In genomic region chr11:47642099-47642855, GRCh38 we compare ENCODE assay signal across 8 cellular contexts. TPM values are rescaled to one million over a fixed set of nuclear protein-coding genes. Genes with fewer than 3 reads are reported as not detected.
DNase-seq lines count a peak whose midpoint lies in the region; ATAC-seq and TF ChIP-seq lines count a peak whose summit lies in the region.

MTCH2 (minus strand) TSS chr11:47642559; CDS start chr11:47642465, 94 bp downstream.

- intact Hi-C loops in activated CD4-positive, alpha-beta memory T cell treated with anti-CD3 and anti-CD28 coated beads for 36 hours (cut with micrococcal nuclease): loop anchor here (1.0 to 2.0 kb wide), 7 partner anchors 21 to 465 kb away; partner anchors contain the start of genes AGBL2, ARFGAP2, FNBP4 and NDUFS3
- intact Hi-C loops in dorsolateral prefrontal cortex (cut with DNase I): loop anchor here (1.0 to 10.0 kb wide), 4 partner anchors 125 to 209 kb away; partner anchors contain the start of genes FNBP4 (in 2 of the 2) and NUP160 (in 1 of the 2)
- intact Hi-C loops in lower leg skin (cut with DNase I; ENCODE audit: low total_unique reads): no loop called here

- H3K4me3 ChIP-seq in dorsolateral prefrontal cortex: peak within 1 kb of the TSS; percentile 35 to 100 (median 92)
- H3K4me3 ChIP-seq in lower leg skin (ENCODE audit: low read depth, poor library complexity, severe bottlenecking): peak within 1 kb of the TSS; percentile 57

- no peak for TF ChIP-seq POLR2A in lower leg skin (IDR thresholded peaks at IDR 0.05)

- H3K27me3 ChIP-seq in dorsolateral prefrontal cortex: no peaks in the 10 kb centered on the region

- peaks cover 14% of the 10 kb centered on the region for H3K36me3 Mint-ChIP-seq in activated CD4-positive, alpha-beta memory T cell treated with anti-CD3 and anti-CD28 coated beads for 36 hours

- peak within 1 kb of the TSS; percentile 94 for H3K4me3 Mint-ChIP-seq in activated CD4-positive, alpha-beta memory T cell treated with anti-CD3 and anti-CD28 coated beads for 36 hours

- POLR2A ChIA-PET in activated CD4-positive, alpha-beta memory T cell treated with anti-CD3 and anti-CD28 coated beads for 36 hours (lab: Charles Lee): interaction anchor here (1.1 to 1.8 kb wide), 3 partner anchors 62 to 124 kb away, joined by 3 to 6 read pairs (median 4); partner anchors contain the start of gene AGBL2

- no peaks in the 10 kb centered on the region for H3K9me3 Mint-ChIP-seq in activated CD4-positive, alpha-beta memory T cell treated with anti-CD3 and anti-CD28 coated beads for 36 hours

- peak within 1 kb of the TSS; percentile 89 for H3K27ac Mint-ChIP-seq in activated CD4-positive, alpha-beta memory T cell treated with anti-CD3 and anti-CD28 coated beads for 36 hours

- ATAC-seq in GM19438 (IDR thresholded peaks at IDR 0.05; ENCODE audit: low read depth, unreplicated experiment) (peak; percentile 90), HG03575 (IDR thresholded peaks at IDR 0.05; ENCODE audit: extremely low read depth, insufficient number of reproducible peaks, low FRiP score, unreplicated experiment) (peak; percentile 82)

- peak; percentile 17 to 87 (median 61) for TF ChIP-seq CTCF in dorsolateral prefrontal cortex (IDR thresholded peaks at IDR 0.05 in 54 of 56, conservative IDR thresholded peaks at IDR 0.05 in 2 of 56; ENCODE audit: low read depth in 1 of 56, partially characterized antibody in 56 of 56)
- no peak for TF ChIP-seq CTCF in lower leg skin (IDR thresholded peaks at IDR 0.05)

- H3K27me3 Mint-ChIP-seq in activated CD4-positive, alpha-beta memory T cell treated with anti-CD3 and anti-CD28 coated beads for 36 hours: no peaks in the 10 kb centered on the region

- WGBS in lower leg skin, 2 donors: 0% methylated on average over 48 to 68 of the region's 78 CpGs

- peak; percentile 98 for DNase-seq in CD1c-positive myeloid dendritic cell (ENCODE audit: extremely low spot score)
- DNase-seq in NCI-H82 (lab: John Stamatoyannopoulos, UW): peak; percentile 96
- DNase-seq in activated CD4-positive, alpha-beta memory T cell treated with anti-CD3 and anti-CD28 coated beads for 36 hours: peak; percentile 98
- peak; percentile 84 to 95 (median 93) for DNase-seq in dorsolateral prefrontal cortex
- peak; percentile 96 to 99 for DNase-seq in lower leg skin (ENCODE audit: low spot score in 2 of 2)
- DNase-seq in stimulated activated CD4-positive, alpha-beta T cell treated with anti-CD3 and anti-CD28 coated beads, Interleukin-4, amount 100 ng/mL, for 48 hours (ENCODE audit: low read depth in 2 of 2): peak; percentile 93 to 95

- H3K4me1 Mint-ChIP-seq in activated CD4-positive, alpha-beta memory T cell treated with anti-CD3 and anti-CD28 coated beads for 36 hours (ENCODE audit: low read depth): peaks cover 20% of the 10 kb centered on the region

- peak within 1 kb of the TSS; percentile 78 to 100 (median 97) for H3K27ac ChIP-seq in dorsolateral prefrontal cortex

- CTCF ChIA-PET in activated CD4-positive, alpha-beta memory T cell treated with anti-CD3 and anti-CD28 coated beads for 36 hours (lab: Charles Lee): interaction anchor here (1.0 kb wide), 1 partner anchor 73 kb away, joined by 4 read pairs; the partner anchor contains the start of gene AGBL2

RNA-seq across cellular contexts. Expression of gene MTCH2, which starts in this region (rescaled TPM):
- total RNA-seq in activated CD4-positive, alpha-beta memory T cell treated with anti-CD3 and anti-CD28 coated beads for 36 hours: 100 to 1,000 TPM; 110 to 117 TPM
- total RNA-seq in dorsolateral prefrontal cortex: 10 to 100 TPM; 29.3 to 92.1 (median 64.1) TPM
- total RNA-seq in lower leg skin: 10 to 100 TPM; 24.1 to 64.6 (median 40.6) TPM

Comparison
In these comparisons a context has a peak if more than half of its experiments do, and no peak if none do; other contexts are left out.
1. Peak in every context shown above with its lines: DNase-seq, ATAC-seq, H3K4me3 ChIP-seq and H3K27ac ChIP-seq.
2. CTCF ChIP-seq: peak in dorsolateral prefrontal cortex (56 of 56); none in lower leg skin (0 of 3).